Comparison of ENCODE assay signal across 1 cellular context in genomic region chr16:3654249-3654991, GRCh38.
A peak's percentile ranks its signal among the peaks of the same experiment; 100 is the strongest.
TF ChIP-seq lines count a peak whose summit lies in the region.

TSS of gene DNASE1 (plus strand) at chr16:3654691. CDS start at chr16:3655374, 683 bp downstream.

TF ChIP-seq in HepG2, 621 proteins besides CTCF, POLR2A, EP300 and RAD21 (continued from another document and continues in another):
- TF ChIP-seq MAZ (IDR thresholded peaks at IDR 0.05; ENCODE audit: borderline replicate concordance, low read depth, low read length), result no peak
- TF ChIP-seq MAZ (CRISPR knock-in tag; IDR thresholded peaks at IDR 0.05; ENCODE audit: low read depth), result peak; percentile 85
- TF ChIP-seq ZNF234 (CRISPR knock-in tag; conservative IDR thresholded peaks at IDR 0.05), result no peak
- TF ChIP-seq SOX5 (CRISPR knock-in tag; IDR thresholded peaks at IDR 0.05; ENCODE audit: borderline replicate concordance), result peak; percentile 76
- TF ChIP-seq ZBTB14 (CRISPR knock-in tag; IDR thresholded peaks at IDR 0.05), result no peak
- TF ChIP-seq NCOA2 (CRISPR knock-in tag; IDR thresholded peaks at IDR 0.05), result peak; percentile 23; the same call in 1 of the 2 replicates
- 0 out of 2 replicates have a peak, but pooled peaks have one; percentile 21 for TF ChIP-seq PPARG (CRISPR knock-in tag; conservative IDR thresholded peaks at IDR 0.05)
- no peak for TF ChIP-seq FOXA1 (IDR thresholded peaks at IDR 0.05)
- TF ChIP-seq FOXA1 (CRISPR knock-in tag; IDR thresholded peaks at IDR 0.05), result no peak
- TF ChIP-seq KMT2A (CRISPR knock-in tag; IDR thresholded peaks at IDR 0.05), result no peak
- no peak for TF ChIP-seq ZKSCAN8 (CRISPR knock-in tag; IDR thresholded peaks at IDR 0.05; ENCODE audit: borderline replicate concordance)
- 0 out of 2 replicates have a peak, but pooled peaks have one; percentile 34 for TF ChIP-seq FOXP4 (CRISPR knock-in tag; IDR thresholded peaks at IDR 0.05)
- no peak for TF ChIP-seq MBNL3 (CRISPR knock-in tag; conservative IDR thresholded peaks at IDR 0.05)
- no peak for TF ChIP-seq PBX3 (CRISPR knock-in tag; IDR thresholded peaks at IDR 0.05; ENCODE audit: borderline replicate concordance)
- TF ChIP-seq PLSCR1 (CRISPR knock-in tag; IDR thresholded peaks at IDR 0.05; ENCODE audit: borderline replicate concordance), result no peak
- TF ChIP-seq KDM5A (IDR thresholded peaks at IDR 0.05; ENCODE audit: borderline replicate concordance, low read length), result no peak
- no peak for TF ChIP-seq FUBP1 (CRISPR knock-in tag; IDR thresholded peaks at IDR 0.05; ENCODE audit: borderline replicate concordance)
- TF ChIP-seq ZFP62 (CRISPR knock-in tag; IDR thresholded peaks at IDR 0.05), result no peak
- no peak for TF ChIP-seq NR2C2 (CRISPR knock-in tag; IDR thresholded peaks at IDR 0.05; ENCODE audit: borderline replicate concordance)
- TF ChIP-seq TAF15 (IDR thresholded peaks at IDR 0.05; ENCODE audit: low read depth, low read length, poor library complexity, severe bottlenecking), result no peak
- no peak for TF ChIP-seq CREBL2 (CRISPR knock-in tag; IDR thresholded peaks at IDR 0.05; ENCODE audit: borderline replicate concordance)
- no peak for TF ChIP-seq ZNF746 (CRISPR knock-in tag; IDR thresholded peaks at IDR 0.05)
- TF ChIP-seq ZNF563 (CRISPR knock-in tag; IDR thresholded peaks at IDR 0.05), result peak; percentile 31; the same call in 1 of the 2 replicates
- 0 out of 2 replicates have a peak, but pooled peaks have one; percentile 52 for TF ChIP-seq SAFB2 (CRISPR knock-in tag; IDR thresholded peaks at IDR 0.05; ENCODE audit: borderline replicate concordance, low read depth)
- no peak for TF ChIP-seq HNRNPL (IDR thresholded peaks at IDR 0.05; ENCODE audit: low read depth, low read length)
- no peak for TF ChIP-seq RFX1 (IDR thresholded peaks at IDR 0.05)
- no peak for TF ChIP-seq GMEB2 (CRISPR knock-in tag; IDR thresholded peaks at IDR 0.05; ENCODE audit: low read depth)
- TF ChIP-seq SIN3A (IDR thresholded peaks at IDR 0.05; ENCODE audit: borderline replicate concordance, low read depth, low read length), result no peak
- TF ChIP-seq NFIB (CRISPR knock-in tag; IDR thresholded peaks at IDR 0.05; ENCODE audit: borderline replicate concordance), result no peak
- TF ChIP-seq PBX2 (CRISPR knock-in tag; IDR thresholded peaks at IDR 0.05), result 0 out of 2 replicates have a peak, but pooled peaks have one; percentile 23
- TF ChIP-seq ZNF143 (CRISPR knock-in tag; IDR thresholded peaks at IDR 0.05), result no peak
- TF ChIP-seq ONECUT2 (CRISPR knock-in tag; IDR thresholded peaks at IDR 0.05), result no peak
- TF ChIP-seq KIAA2018 (CRISPR knock-in tag; IDR thresholded peaks at IDR 0.05; ENCODE audit: borderline replicate concordance), result no peak
- TF ChIP-seq ZNF280D (CRISPR knock-in tag; IDR thresholded peaks at IDR 0.05), result peak; percentile 84; the same call in 1 of the 2 replicates
- no peak for TF ChIP-seq FOXC1 (CRISPR knock-in tag; IDR thresholded peaks at IDR 0.05; ENCODE audit: borderline replicate concordance)
- no peak for TF ChIP-seq KLF15 (CRISPR knock-in tag; IDR thresholded peaks at IDR 0.05; ENCODE audit: borderline replicate concordance)
- no peak for TF ChIP-seq ZNF816 (CRISPR knock-in tag; IDR thresholded peaks at IDR 0.05; ENCODE audit: borderline replicate concordance)
- no peak for TF ChIP-seq ZNF749 (CRISPR knock-in tag; IDR thresholded peaks at IDR 0.05; ENCODE audit: borderline replicate concordance)
- no peak for TF ChIP-seq ZNF670 (CRISPR knock-in tag; IDR thresholded peaks at IDR 0.05; ENCODE audit: borderline replicate concordance)
